In the genomic region with DNA sequence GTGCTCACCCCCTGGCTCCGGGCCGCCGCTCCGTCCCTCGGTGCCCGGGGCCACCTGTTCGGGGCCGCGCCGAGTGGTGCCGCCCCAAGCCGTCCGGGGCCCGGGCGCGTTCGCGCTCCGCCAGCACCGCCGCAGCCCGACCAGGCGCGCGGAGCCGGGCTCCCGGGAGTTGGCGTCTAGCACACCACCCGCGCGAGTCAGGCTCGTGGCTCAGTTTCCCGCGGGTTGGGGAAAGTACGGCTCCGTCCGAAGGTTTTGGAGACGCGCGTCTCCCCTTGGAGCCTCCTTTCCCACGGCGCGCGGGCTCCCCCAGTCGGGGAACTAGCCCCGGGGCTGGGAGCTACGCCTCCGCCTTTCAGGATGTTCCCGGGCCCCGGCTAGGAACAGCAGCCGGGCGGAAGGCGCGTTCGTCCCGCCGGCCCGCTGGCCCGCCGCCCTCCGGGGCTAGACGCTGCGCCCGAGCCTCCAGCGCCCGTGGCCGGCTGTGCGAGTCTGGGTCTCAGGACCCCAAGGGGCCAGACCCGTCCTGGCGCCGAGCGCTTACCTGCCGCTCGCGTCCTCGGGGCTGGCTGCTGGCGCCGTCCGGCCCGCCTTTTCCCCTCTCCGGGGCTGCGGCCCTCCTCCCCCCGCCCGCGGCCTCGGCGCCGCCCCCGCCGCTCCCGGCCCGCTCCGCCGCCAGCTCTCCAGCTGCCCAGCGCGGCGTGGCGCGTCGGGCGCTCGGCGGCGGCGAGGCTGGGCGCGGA, we compare ENCODE assay signal across 9 cellular contexts. TPM values are rescaled to one million over a fixed set of nuclear protein-coding genes. Genes with fewer than 3 reads are reported as not detected.
DNase-seq lines count a peak whose midpoint lies in the region; ATAC-seq, FAIRE-seq and TF ChIP-seq lines count a peak whose summit lies in the region.
"Had no signal": no experiment of that assay in that cellular context is flagged by ENCODE, and none has a peak within 500 bp of the region (broad histone marks: within the 10 kb centered on the region; RNA-seq: fewer than 3 reads in every experiment).

A gene with protein sequence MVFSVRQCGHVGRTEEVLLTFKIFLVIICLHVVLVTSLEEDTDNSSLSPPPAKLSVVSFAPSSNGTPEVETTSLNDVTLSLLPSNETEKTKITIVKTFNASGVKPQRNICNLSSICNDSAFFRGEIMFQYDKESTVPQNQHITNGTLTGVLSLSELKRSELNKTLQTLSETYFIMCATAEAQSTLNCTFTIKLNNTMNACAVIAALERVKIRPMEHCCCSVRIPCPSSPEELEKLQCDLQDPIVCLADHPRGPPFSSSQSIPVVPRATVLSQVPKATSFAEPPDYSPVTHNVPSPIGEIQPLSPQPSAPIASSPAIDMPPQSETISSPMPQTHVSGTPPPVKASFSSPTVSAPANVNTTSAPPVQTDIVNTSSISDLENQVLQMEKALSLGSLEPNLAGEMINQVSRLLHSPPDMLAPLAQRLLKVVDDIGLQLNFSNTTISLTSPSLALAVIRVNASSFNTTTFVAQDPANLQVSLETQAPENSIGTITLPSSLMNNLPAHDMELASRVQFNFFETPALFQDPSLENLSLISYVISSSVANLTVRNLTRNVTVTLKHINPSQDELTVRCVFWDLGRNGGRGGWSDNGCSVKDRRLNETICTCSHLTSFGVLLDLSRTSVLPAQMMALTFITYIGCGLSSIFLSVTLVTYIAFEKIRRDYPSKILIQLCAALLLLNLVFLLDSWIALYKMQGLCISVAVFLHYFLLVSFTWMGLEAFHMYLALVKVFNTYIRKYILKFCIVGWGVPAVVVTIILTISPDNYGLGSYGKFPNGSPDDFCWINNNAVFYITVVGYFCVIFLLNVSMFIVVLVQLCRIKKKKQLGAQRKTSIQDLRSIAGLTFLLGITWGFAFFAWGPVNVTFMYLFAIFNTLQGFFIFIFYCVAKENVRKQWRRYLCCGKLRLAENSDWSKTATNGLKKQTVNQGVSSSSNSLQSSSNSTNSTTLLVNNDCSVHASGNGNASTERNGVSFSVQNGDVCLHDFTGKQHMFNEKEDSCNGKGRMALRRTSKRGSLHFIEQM (minus strand): TSS at position 571 of the 743 bp plus-strand sequence. CDS start 53,634 bp downstream, outside the sequence.

- ATAC-seq in activated CD4-positive, alpha-beta T cell treated with anti-CD3 and anti-CD28 coated beads for 36 hours, result no peak
- ATAC-seq in HepG2 (peak; percentile 83), GM21367 (IDR thresholded peaks at IDR 0.05; ENCODE audit: unreplicated experiment) (no peak)

- WGBS in HepG2 (ENCODE audit: low lambda C conversion rate), result no CpG with 5 or more reads among the region's 107 CpGs

- no peaks in the 10 kb centered on the region for H3K4me1 ChIP-seq in breast epithelium
- no peaks in the 10 kb centered on the region for H3K4me1 ChIP-seq in HepG2 (ENCODE audit: insufficient read depth, low read length)

- POLR2A ChIA-PET in activated CD4-positive, alpha-beta T cell treated with anti-CD3 and anti-CD28 coated beads for 36 hours (lab: Charles Lee), result no interaction called here
- POLR2A ChIA-PET in HepG2 (lab: Yijun Ruan, JAX), result no interaction called here

- DNase-seq in activated CD4-positive, alpha-beta T cell treated with anti-CD3 and anti-CD28 coated beads for 36 hours, result peak; percentile 8
- DNase-seq in activated CD4-positive, alpha-beta T cell treated with anti-CD3 and anti-CD28 coated beads, Interleukin-2, amount 50 U/mL, for 1 hour, result no peak
- no peak for DNase-seq in breast epithelium (ENCODE audit: low spot score in 2 of 2)
- DNase-seq in HepG2 (ENCODE audit: low spot score), result no peak
- DNase-seq in type B pancreatic cell (ENCODE audit: extremely low spot score, unreplicated experiment), result no peak
- no peak for DNase-seq in activated CD8-positive, alpha-beta memory T cell treated with anti-CD3 and anti-CD28 coated beads for 24 hours
- no peak for DNase-seq in dedifferentiated amniotic fluid mesenchymal stem cell (ENCODE audit: extremely low spot score)

- H4K20me1 ChIP-seq in HepG2 (ENCODE audit: insufficient read depth, low read length), result no peaks in the 10 kb centered on the region

- H3K27ac Mint-ChIP-seq in activated CD4-positive, alpha-beta T cell treated with anti-CD3 and anti-CD28 coated beads for 36 hours, result no peak within 1 kb of the TSS
- H3K27ac Mint-ChIP-seq in type B pancreatic cell, result no peak within 1 kb of the TSS

- peak within 1 kb of the TSS; percentile 45 for H3K4me2 ChIP-seq in HepG2 (ENCODE audit: low read depth, low read length)

- H3K36me3 Mint-ChIP-seq in activated CD4-positive, alpha-beta T cell treated with anti-CD3 and anti-CD28 coated beads for 36 hours (ENCODE audit: low read depth), result no peaks in the 10 kb centered on the region
- no peaks in the 10 kb centered on the region for H3K36me3 Mint-ChIP-seq in type B pancreatic cell

- TF ChIP-seq EP300 in HepG2 (IDR thresholded peaks at IDR 0.05; ENCODE audit: low read depth in 2 of 2, low read length in 2 of 2) (no peak), HepG2 (CRISPR knock-in tag; IDR thresholded peaks at IDR 0.05; ENCODE audit: borderline replicate concordance) (no peak)

- no TSS peak for BruUV-seq in HepG2 (replicated peaks; lab: Mats Ljungman, UMichigan)

- in situ Hi-C loops in HepG2 (cut with HindIII; ENCODE audit: extremely low pct_ligation_motif_present, low pct_unique_long_range_greater_than_20kb), result no loop called here

- peaks cover 29% of the 10 kb centered on the region for H3K27me3 Mint-ChIP-seq in activated CD4-positive, alpha-beta T cell treated with anti-CD3 and anti-CD28 coated beads for 36 hours
- H3K27me3 Mint-ChIP-seq in type B pancreatic cell, result peaks cover 69% of the 10 kb centered on the region

- H3K27ac ChIP-seq in breast epithelium (no peak within 1 kb of the TSS), HepG2 (ENCODE audit: extremely low read length, insufficient read depth, low read length) (no peak within 1 kb of the TSS)

- H3K79me2 ChIP-seq in HepG2 (ENCODE audit: insufficient read depth, low read length), result no peaks in the 10 kb centered on the region

- H3K9ac ChIP-seq in HepG2 (ENCODE audit: insufficient read depth, low read depth, low read length), result no peak within 1 kb of the TSS

- H3K9me3 Mint-ChIP-seq in activated CD4-positive, alpha-beta T cell treated with anti-CD3 and anti-CD28 coated beads for 36 hours (ENCODE audit: low read depth), result no peaks in the 10 kb centered on the region
- H3K9me3 Mint-ChIP-seq in type B pancreatic cell, result no peaks in the 10 kb centered on the region

- no peak within 1 kb of the TSS for H3K4me3 Mint-ChIP-seq in activated CD4-positive, alpha-beta T cell treated with anti-CD3 and anti-CD28 coated beads for 36 hours
- H3K4me3 Mint-ChIP-seq in type B pancreatic cell, result peak within 1 kb of the TSS; percentile 74

- H2AFZ ChIP-seq in HepG2 (ENCODE audit: low read length), result no peak within 1 kb of the TSS

- no peaks in the 10 kb centered on the region for H3K4me1 Mint-ChIP-seq in activated CD4-positive, alpha-beta T cell treated with anti-CD3 and anti-CD28 coated beads for 36 hours
- H3K4me1 Mint-ChIP-seq in type B pancreatic cell (ENCODE audit: unreplicated experiment), result no peaks in the 10 kb centered on the region

- H3K27me3 ChIP-seq in breast epithelium (peaks cover 0 to 37% of the 10 kb centered on the region in 2 donors), HepG2 (ENCODE audit: control insufficient read depth in 1 of 2, insufficient read depth in 2 of 2, low read length in 2 of 2) (peaks cover 0 to 10% of the 10 kb centered on the region in 2 experiments; a peak in 2 of 5 replicates)

- H3K4me3 ChIP-seq in breast epithelium (peak within 1 kb of the TSS; percentile 48 to 68 (median 52)), HepG2 (replicated peaks in 1 of 3; ENCODE audit: insufficient read depth in 1 of 3, low read depth in 2 of 3, low read length in 3 of 3) (peak within 1 kb of the TSS in 2 of 3 experiments; percentile 16 to 57; a peak in 3 of 6 replicates)

- intact Hi-C loops in activated CD4-positive, alpha-beta T cell treated with anti-CD3 and anti-CD28 coated beads for 36 hours (cut with DNase I, micrococcal nuclease), result no loop called here
- intact Hi-C loops in breast epithelium (cut with DNase I; ENCODE audit: low total_unique reads) (no loop called here), HepG2 (cut with micrococcal nuclease; ENCODE audit: unreplicated experiment) (no loop called here)

- FAIRE-seq in HepG2 (lab: Jason Lieb, UNC), result no peak
- FAIRE-seq: TTC549 had no signal

- H3K9me3 ChIP-seq in breast epithelium (no peaks in the 10 kb centered on the region), HepG2 (ENCODE audit: low read length) (no peaks in the 10 kb centered on the region)

- peak; percentile 30; the same call in 1 of the 2 replicates for TF ChIP-seq RAD21 in HepG2 (CRISPR knock-in tag; IDR thresholded peaks at IDR 0.05)

- CTCF ChIA-PET in activated CD4-positive, alpha-beta T cell treated with anti-CD3 and anti-CD28 coated beads for 36 hours (lab: Charles Lee), result no interaction called here
- CTCF ChIA-PET in HepG2 (lab: Yijun Ruan, JAX; ENCODE audit: low intra/inter-chr PET ratio, low total read pairs), result no interaction called here

- TF ChIP-seq CTCF in breast epithelium (IDR thresholded peaks at IDR 0.05), result no peak
- peak; percentile 54 for TF ChIP-seq CTCF in HepG2 (CRISPR knock-in tag; IDR thresholded peaks at IDR 0.05)
- TF ChIP-seq CTCF in type B pancreatic cell (conservative IDR thresholded peaks at IDR 0.05), result no peak

- H3K36me3 ChIP-seq in breast epithelium (no peaks in the 10 kb centered on the region), HepG2 (replicated peaks in 1 of 2; ENCODE audit: control insufficient read depth in 1 of 2, insufficient read depth in 2 of 2, low read length in 2 of 2) (no peaks in the 10 kb centered on the region)

- TF ChIP-seq POLR2A in breast epithelium (IDR thresholded peaks at IDR 0.05) (no peak), HepG2 (IDR thresholded peaks at IDR 0.05; ENCODE audit: insufficient read depth in 1 of 2, low read depth in 2 of 2, low read length in 2 of 2) (no peak)

RNA-seq across cellular contexts. Expression of the gene that starts here (rescaled TPM):
- not detected for total RNA-seq in activated CD4-positive, alpha-beta T cell treated with anti-CD3 and anti-CD28 coated beads for 36 hours
- total RNA-seq in breast epithelium (1 to 10 TPM in 1 of 3 donors, under 1 TPM in 2; 0.66 to 1.3 (median 0.96) TPM), HepG2 (2016; rRNA removed; fragmentation: Illumina TruSeq; extraction: Trizol) (not detected in 2 replicates), type B pancreatic cell (ENCODE audit: low replicate concordance) (2.4 and 3.4 TPM in 2 replicates)
- total RNA-seq in HepG2 (2016; cell fraction: cytosol; rRNA removed; fragmentation: Illumina TruSeq; extraction: Trizol; ENCODE audit: low read depth), result not detected in 2 replicates
- not detected in 2 replicates for total RNA-seq in HepG2 (2016; cell fraction: insoluble cytoplasmic fraction; rRNA removed; fragmentation: Illumina TruSeq; extraction: Trizol)
- total RNA-seq in HepG2 (2016; cell fraction: membrane; rRNA removed; fragmentation: Illumina TruSeq; extraction: Trizol), result not detected in 2 replicates
- not detected in 2 replicates for total RNA-seq in HepG2 (2016; cell fraction: nucleus; rRNA removed; fragmentation: Illumina TruSeq; extraction: Trizol)
- polyA plus RNA-seq in HepG2 (2011; rRNA removed), result not detected in 2 replicates
- not detected in 2 replicates for polyA plus RNA-seq in HepG2 (2011; cell fraction: cytosol; rRNA removed)
- polyA plus RNA-seq in HepG2 (2011; cell fraction: nucleus; rRNA removed), result not detected in 2 replicates
- polyA plus RNA-seq in HepG2 (2012), result 0.05 TPM in 1 of 2 replicates, not detected in the other
- not detected in 2 replicates for polyA plus RNA-seq in HepG2 (2016; cell fraction: cytosol; fragmentation: Illumina TruSeq; extraction: Trizol; ENCODE audit: low read depth)
- polyA plus RNA-seq in HepG2 (2016; cell fraction: insoluble cytoplasmic fraction; fragmentation: Illumina TruSeq; extraction: Trizol; ENCODE audit: low read depth), result not detected in 2 replicates
- polyA plus RNA-seq in HepG2 (2016; cell fraction: membrane; fragmentation: Illumina TruSeq; extraction: Trizol; ENCODE audit: low read depth), result not detected in 2 replicates
- polyA plus RNA-seq in HepG2 (2016; cell fraction: nucleus; fragmentation: Illumina TruSeq; extraction: Trizol; ENCODE audit: insufficient read depth, low read depth), result not detected in 2 replicates
- 2.8 TPM in 1 of 2 replicates, not detected in the other for polyA minus RNA-seq in HepG2 (2011; rRNA and poly(A)+ RNA removed; ENCODE audit: low replicate concordance)
- polyA minus RNA-seq in HepG2 (2011; cell fraction: cytosol; rRNA and poly(A)+ RNA removed), result not detected in 2 replicates
- not detected in 2 replicates for polyA minus RNA-seq in HepG2 (2011; cell fraction: nucleus; rRNA and poly(A)+ RNA removed)

Comparison
In these comparisons a context has a peak if more than half of its experiments do, and no peak if none do; other contexts are left out.
1. Peak in DNase-seq in activated CD4-positive, alpha-beta T cell treated with anti-CD3 and anti-CD28 coated beads for 36 hours; RNA of the gene not detected or under 1 TPM.